In the genomic region with DNA sequence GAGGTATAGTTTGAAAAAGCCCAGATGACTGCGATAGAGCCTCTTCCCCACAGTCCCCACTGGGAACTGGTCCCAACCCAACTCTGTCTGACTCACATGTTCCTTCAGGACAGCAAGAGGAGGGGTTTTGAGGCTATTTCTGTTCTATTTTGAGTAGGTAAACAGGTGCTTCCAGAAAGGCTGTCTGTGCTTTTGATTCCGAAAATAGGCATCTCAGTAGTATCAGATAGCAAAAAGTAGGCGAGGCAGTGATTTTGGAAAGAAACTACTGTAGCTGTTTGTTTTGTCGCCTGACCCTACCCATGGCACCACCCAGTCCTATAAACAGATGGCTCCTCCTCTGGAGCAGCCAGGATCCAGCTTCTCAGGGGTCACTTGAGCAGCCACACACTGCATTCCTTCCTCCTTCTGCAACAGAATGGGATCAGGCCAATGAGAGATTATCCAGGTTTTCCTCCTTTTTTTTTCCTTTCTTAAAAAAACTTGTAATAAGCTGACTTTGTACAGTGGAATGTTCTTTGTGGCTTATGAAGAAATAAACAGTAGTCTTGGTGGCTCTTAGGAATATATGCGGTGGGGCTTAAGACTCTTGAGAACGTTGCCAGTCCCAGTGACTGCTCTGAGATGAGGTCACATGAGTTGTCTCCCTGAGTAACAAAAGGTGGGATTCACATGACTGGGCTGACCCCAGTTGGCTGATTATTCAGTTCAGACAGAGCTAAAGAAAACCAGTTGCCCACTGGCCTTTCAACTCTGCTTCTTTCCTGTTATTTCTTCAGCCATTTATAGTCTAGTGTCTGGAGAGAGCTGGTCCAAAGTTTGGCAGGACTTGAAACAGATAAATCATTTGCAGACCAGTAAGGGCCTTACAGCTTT, we compare ENCODE assay signal across 12 cellular contexts.
DNase-seq lines count a peak whose midpoint lies in the region; ATAC-seq and TF ChIP-seq lines count a peak whose summit lies in the region.
"Had no signal": no experiment of that assay in that cellular context is flagged by ENCODE, and none has a peak within 500 bp of the region (broad histone marks: within the 10 kb centered on the region; RNA-seq: fewer than 3 reads in every experiment).

No MANE protein-coding gene starts in this region.

- H3K4me3 Mint-ChIP-seq in activated CD4-positive, alpha-beta memory T cell treated with anti-CD3 and anti-CD28 coated beads for 36 hours, result no peak overlapping the region
- no peak overlapping the region for H3K4me3 Mint-ChIP-seq in natural killer cell
- H3K4me3 Mint-ChIP-seq: activated B cell treated with CpG ODN at 0.5 μM for 24 hours, IgD-negative memory B cell had no signal

- intact Hi-C loops in activated CD4-positive, alpha-beta memory T cell treated with anti-CD3 and anti-CD28 coated beads for 36 hours (cut with micrococcal nuclease), result no loop called here
- intact Hi-C loops in natural killer cell (cut with micrococcal nuclease), result no loop called here

- H3K4me3 ChIP-seq in WI38 (ENCODE audit: low read depth, low read length) (peak overlapping the region; percentile 15), retinal pigment epithelial cell (ENCODE audit: low read length) (no peak overlapping the region)

- no peaks in the 10 kb centered on the region for H3K4me1 Mint-ChIP-seq in activated CD4-positive, alpha-beta memory T cell treated with anti-CD3 and anti-CD28 coated beads for 36 hours (ENCODE audit: low read depth)
- no peaks in the 10 kb centered on the region for H3K4me1 Mint-ChIP-seq in natural killer cell
- H3K4me1 Mint-ChIP-seq: activated B cell treated with CpG ODN at 0.5 μM for 24 hours, IgD-negative memory B cell had no signal

- no peaks in the 10 kb centered on the region for H3K9me3 Mint-ChIP-seq in activated CD4-positive, alpha-beta memory T cell treated with anti-CD3 and anti-CD28 coated beads for 36 hours
- H3K9me3 Mint-ChIP-seq in natural killer cell, result peaks cover 0 to 13% of the 10 kb centered on the region in 2 donors
- H3K9me3 Mint-ChIP-seq: activated B cell treated with CpG ODN at 0.5 μM for 24 hours, IgD-negative memory B cell had no signal

- POLR2A ChIA-PET in activated CD4-positive, alpha-beta memory T cell treated with anti-CD3 and anti-CD28 coated beads for 36 hours (lab: Charles Lee), result no interaction called here

- H3K27me3 Mint-ChIP-seq in activated CD4-positive, alpha-beta memory T cell treated with anti-CD3 and anti-CD28 coated beads for 36 hours, result no peaks in the 10 kb centered on the region
- H3K27me3 Mint-ChIP-seq in natural killer cell (ENCODE audit: low read depth in 2 of 2), result no peaks in the 10 kb centered on the region

- DNase-seq in Caki2 (ENCODE audit: low read depth), result peak; percentile 99
- DNase-seq in glomerular visceral epithelial cell (ENCODE audit: extremely low spot score), result peak; percentile 97
- DNase-seq in retinal pigment epithelial cell (ENCODE audit: low read depth), result peak; percentile 100
- no peak for DNase-seq in activated CD4-positive, alpha-beta memory T cell treated with anti-CD3 and anti-CD28 coated beads for 36 hours
- no peak for DNase-seq in DMS114 treated with DMSO at 0.1 percent for 48 hours (lab: John Stamatoyannopoulos, UW; ENCODE audit: unreplicated experiment)
- DNase-seq in natural killer cell, result no peak
- DNase-seq: activated B cell treated with CpG ODN at 0.5 μM for 24 hours; DMS 273 treated with DMSO at 0.1 percent for 48 hours; stimulated activated CD4-positive, alpha-beta T cell treated with anti-CD3 and anti-CD28 coated beads, Interleukin-1b, Interleukin-23, amount 100 ng/mL, for 48 hours had no signal

- in situ Hi-C loops in Caki2 (cut with HindIII; ENCODE audit: low pct_unique_long_range_greater_than_20kb, low sequenced_read_pairs), result no loop called here

- H3K36me3 Mint-ChIP-seq in activated CD4-positive, alpha-beta memory T cell treated with anti-CD3 and anti-CD28 coated beads for 36 hours, result no peaks in the 10 kb centered on the region
- H3K36me3 Mint-ChIP-seq in natural killer cell, result no peaks in the 10 kb centered on the region
- H3K36me3 Mint-ChIP-seq: IgD-negative memory B cell had no signal

- CTCF ChIA-PET in activated CD4-positive, alpha-beta memory T cell treated with anti-CD3 and anti-CD28 coated beads for 36 hours (lab: Charles Lee), result no interaction called here

- TF ChIP-seq CTCF in WI38 (IDR thresholded peaks at IDR 0.05; ENCODE audit: low read depth, low read length), result no peak
- TF ChIP-seq CTCF in retinal pigment epithelial cell (conservative IDR thresholded peaks at IDR 0.05; ENCODE audit: low read depth, low read length), result no peak
- TF ChIP-seq CTCF in natural killer cell (IDR thresholded peaks at IDR 0.05), result no peak

- no peak overlapping the region for H3K27ac Mint-ChIP-seq in activated CD4-positive, alpha-beta memory T cell treated with anti-CD3 and anti-CD28 coated beads for 36 hours
- H3K27ac Mint-ChIP-seq in natural killer cell, result no peak overlapping the region
- H3K27ac Mint-ChIP-seq: activated B cell treated with CpG ODN at 0.5 μM for 24 hours, IgD-negative memory B cell had no signal

- ATAC-seq in HG03432 (IDR thresholded peaks at IDR 0.05; ENCODE audit: unreplicated experiment) (no peak), natural killer cell (no peak)

Comparison
In these comparisons a context has a peak if more than half of its experiments do, and no peak if none do; other contexts are left out.
1. DNase-seq: peak in Caki2 (single experiment), glomerular visceral epithelial cell (single experiment) and retinal pigment epithelial cell (single experiment); none in activated CD4-positive, alpha-beta memory T cell treated with anti-CD3 and anti-CD28 coated beads for 36 hours (single experiment), DMS114 treated with DMSO at 0.1 percent for 48 hours (single experiment) and natural killer cell (single experiment).